21 cellular contexts compared by ENCODE assay signal in genomic region chr16:2895813-2896212, GRCh38. TPM values are rescaled to one million over a fixed set of nuclear protein-coding genes. Genes with fewer than 3 reads are reported as not detected.
DNase-seq lines count a peak whose midpoint lies in the region; ATAC-seq and TF ChIP-seq lines count a peak whose summit lies in the region.
"Had no signal": no experiment of that assay in that cellular context is flagged by ENCODE, and none has a peak within 500 bp of the region (broad histone marks: within the 10 kb centered on the region; RNA-seq: fewer than 3 reads in every experiment).

No MANE protein-coding gene starts in this region.

- H3K4me1 Mint-ChIP-seq in chondrocyte (ENCODE audit: low read depth) = peaks cover 18% of the 10 kb centered on the region
- no peaks in the 10 kb centered on the region for H3K4me1 Mint-ChIP-seq in effector memory CD8-positive, alpha-beta T cell (ENCODE audit: low read depth in 2 of 2)
- H3K4me1 Mint-ChIP-seq: activated naive CD8-positive, alpha-beta T cell treated with anti-CD3 and anti-CD28 coated beads, Interleukin-2, amount 10 ng/mL, durations not matched to agents 7 days and 5 days; CD14-positive monocyte had no signal

- no peaks in the 10 kb centered on the region for H3K27me3 Mint-ChIP-seq in chondrocyte (ENCODE audit: low read depth)
- no peaks in the 10 kb centered on the region for H3K27me3 Mint-ChIP-seq in effector memory CD8-positive, alpha-beta T cell
- H3K27me3 Mint-ChIP-seq: activated naive CD8-positive, alpha-beta T cell treated with anti-CD3 and anti-CD28 coated beads, Interleukin-2, amount 10 ng/mL, durations not matched to agents 7 days and 5 days; activated T-cell treated with anti-CD3 and anti-CD28 coated beads, Interleukin-2, amount 50 U/mL, for 24 hours had no signal

- peak; percentile 60 for DNase-seq in GM23248
- peak; percentile 40 for DNase-seq in MG63
- no peak for DNase-seq in chondrocyte (ENCODE audit: low spot score)
- DNase-seq in renal cortical epithelial cell (ENCODE audit: low read depth) = peak; percentile 61
- no peak for DNase-seq in HAP-1 (ENCODE audit: low spot score in 2 of 2)
- no peak for DNase-seq in effector memory CD8-positive, alpha-beta T cell
- DNase-seq in DMS114 treated with DMSO at 0.1 percent for 48 hours (lab: John Stamatoyannopoulos, UW; ENCODE audit: unreplicated experiment) = no peak
- DNase-seq in amygdala (lab: John Stamatoyannopoulos, UW) = no peak
- DNase-seq: activated naive CD8-positive, alpha-beta T cell treated with anti-CD3 and anti-CD28 coated beads, Interleukin-2, amount 10 ng/mL, durations not matched to agents 7 days and 5 days; activated T-cell treated with anti-CD3 and anti-CD28 coated beads, Interleukin-2, amount 50 U/mL, for 24 hours; DMS79; endodermal cell; left ventricle myocardium superior; occipital lobe; SJCRH30; stimulated activated CD4-positive, alpha-beta T cell treated with anti-CD3 and anti-CD28 coated beads, Interleukin-4, amount 100 ng/mL, for 24 hours; testis had no signal

- no peak for TF ChIP-seq CTCF in chondrocyte (IDR thresholded peaks at IDR 0.05)

- no peak overlapping the region for H3K27ac ChIP-seq in GM23248
- H3K27ac ChIP-seq: HL-60, SJCRH30, testis had no signal

- no peaks in the 10 kb centered on the region for H3F3A ChIP-seq in GM23248 (ENCODE audit: insufficient read depth)

- no peaks in the 10 kb centered on the region for H3K9me3 Mint-ChIP-seq in chondrocyte (ENCODE audit: low read depth)
- no peaks in the 10 kb centered on the region for H3K9me3 Mint-ChIP-seq in effector memory CD8-positive, alpha-beta T cell
- H3K9me3 Mint-ChIP-seq: activated naive CD8-positive, alpha-beta T cell treated with anti-CD3 and anti-CD28 coated beads, Interleukin-2, amount 10 ng/mL, durations not matched to agents 7 days and 5 days; activated T-cell treated with anti-CD3 and anti-CD28 coated beads, Interleukin-2, amount 50 U/mL, for 24 hours; CD14-positive monocyte; endodermal cell had no signal

- in situ Hi-C loops in GM23248 (cut with MboI) (no loop called here), HAP-1 (cut with MboI; ENCODE audit: low sequenced_read_pairs) (no loop called here)

- H3K36me3 ChIP-seq in GM23248 (ENCODE audit: low read depth) (no peaks in the 10 kb centered on the region), MG63 (peaks cover 61% of the 10 kb centered on the region), HAP-1 (replicated peaks) (peaks cover 6% of the 10 kb centered on the region; the same call in 1 of the 2 replicates)
- H3K36me3 ChIP-seq: SJCRH30 had no signal

- H3K27me3 ChIP-seq in GM23248 (replicated peaks; ENCODE audit: insufficient read depth) = no peaks in the 10 kb centered on the region
- H3K27me3 ChIP-seq in MG63 = no peaks in the 10 kb centered on the region
- no peaks in the 10 kb centered on the region for H3K27me3 ChIP-seq in HAP-1 (ENCODE audit: low read depth)
- H3K27me3 ChIP-seq: SJCRH30, testis had no signal

- peak overlapping the region; percentile 27 for H3K27ac Mint-ChIP-seq in chondrocyte (ENCODE audit: unreplicated experiment)
- H3K27ac Mint-ChIP-seq in effector memory CD8-positive, alpha-beta T cell = no peak overlapping the region
- H3K27ac Mint-ChIP-seq: activated naive CD8-positive, alpha-beta T cell treated with anti-CD3 and anti-CD28 coated beads, Interleukin-2, amount 10 ng/mL, durations not matched to agents 7 days and 5 days; activated T-cell treated with anti-CD3 and anti-CD28 coated beads, Interleukin-2, amount 50 U/mL, for 24 hours; CD14-positive monocyte; endodermal cell had no signal

- no peak overlapping the region for H3K9ac ChIP-seq in GM23248

- no peak for ATAC-seq in effector memory CD8-positive, alpha-beta T cell (replicated peaks)
- ATAC-seq: left ventricle myocardium superior had no signal

- peaks cover 22% of the 10 kb centered on the region for H3K79me2 ChIP-seq in GM23248 (ENCODE audit: insufficient read depth)

- H2AFZ ChIP-seq in GM23248 = no peak overlapping the region

- no peaks in the 10 kb centered on the region for H3K9me2 ChIP-seq in GM23248 (ENCODE audit: insufficient read depth)

- H3K4me3 Mint-ChIP-seq in chondrocyte (ENCODE audit: unreplicated experiment) = no peak overlapping the region
- H3K4me3 Mint-ChIP-seq in effector memory CD8-positive, alpha-beta T cell = no peak overlapping the region
- H3K4me3 Mint-ChIP-seq: activated naive CD8-positive, alpha-beta T cell treated with anti-CD3 and anti-CD28 coated beads, Interleukin-2, amount 10 ng/mL, durations not matched to agents 7 days and 5 days; activated T-cell treated with anti-CD3 and anti-CD28 coated beads, Interleukin-2, amount 50 U/mL, for 24 hours; CD14-positive monocyte; endodermal cell had no signal

- H3K9me3 ChIP-seq in GM23248 (ENCODE audit: low read depth) (no peaks in the 10 kb centered on the region), MG63 (no peaks in the 10 kb centered on the region), HAP-1 (no peaks in the 10 kb centered on the region)
- H3K9me3 ChIP-seq: SJCRH30, testis had no signal

- 23 to 37% methylated on average over 4 of the region's 4 CpGs for WGBS in GM23248 (ENCODE audit: low coverage in 1 of 2, low lambda C conversion rate in 2 of 2, missing lambda C conversion rate in 2 of 2), 2 experiments

- no peak overlapping the region for H3K4me2 ChIP-seq in GM23248 (ENCODE audit: unreplicated experiment)

- peaks cover 5% of the 10 kb centered on the region for H3K4me1 ChIP-seq in GM23248 (ENCODE audit: insufficient read depth)
- H3K4me1 ChIP-seq in HAP-1 = no peaks in the 10 kb centered on the region; the same call in 1 of the 2 replicates
- H3K4me1 ChIP-seq: testis had no signal

- H4K20me1 ChIP-seq in GM23248 (ENCODE audit: insufficient read depth) = no peaks in the 10 kb centered on the region

- no peak overlapping the region for H3K4me3 ChIP-seq in GM23248
- H3K4me3 ChIP-seq in MG63 = no peak overlapping the region
- H3K4me3 ChIP-seq in HAP-1 = no peak overlapping the region
- H3K4me3 ChIP-seq: SJCRH30, testis had no signal

- no peaks in the 10 kb centered on the region for H3K36me3 Mint-ChIP-seq in chondrocyte (ENCODE audit: low read depth)
- peaks cover 5% of the 10 kb centered on the region for H3K36me3 Mint-ChIP-seq in effector memory CD8-positive, alpha-beta T cell (ENCODE audit: insufficient read depth)
- H3K36me3 Mint-ChIP-seq: activated naive CD8-positive, alpha-beta T cell treated with anti-CD3 and anti-CD28 coated beads, Interleukin-2, amount 10 ng/mL, durations not matched to agents 7 days and 5 days had no signal

RNA-seq across cellular contexts. Expression of gene FLYWCH2, which starts 12.8 kb away (rescaled TPM):
- 60.3 and 112 TPM in 2 replicates for total RNA-seq in GM23248 (2014; rRNA removed; shearing (Covaris generic))
- 48.6 and 53.6 TPM in 2 replicates for polyA plus RNA-seq in GM23248 (2016; fragmentation: Nextera tagmentation; extraction: Ambion mirVana)
- total RNA-seq in MG63 (2014; rRNA removed; shearing (Covaris generic); ENCODE audit: low replicate concordance) = 176 and 179 TPM in 2 replicates
- total RNA-seq in chondrocyte (33.4 to 43.1 TPM (median 34.7 TPM) in 3 replicates), renal cortical epithelial cell (39.4 and 39.9 TPM in 2 replicates)

RNA-seq across cellular contexts. Expression of gene FLYWCH1, which starts 15.9 kb away (rescaled TPM):
- 43.3 and 44.7 TPM in 2 replicates for total RNA-seq in GM23248 (2014; rRNA removed; shearing (Covaris generic))
- 16.0 and 18.7 TPM in 2 replicates for polyA plus RNA-seq in GM23248 (2016; fragmentation: Nextera tagmentation; extraction: Ambion mirVana)
- 112 and 126 TPM in 2 replicates for total RNA-seq in MG63 (2014; rRNA removed; shearing (Covaris generic); ENCODE audit: low replicate concordance)
- total RNA-seq in chondrocyte = 36.1 to 47.1 TPM (median 38.6 TPM) in 3 replicates
- 35.3 and 42.9 TPM in 2 replicates for total RNA-seq in renal cortical epithelial cell

RNA-seq across cellular contexts. Expression of gene PRSS22, which starts 37.8 kb away (rescaled TPM):
- total RNA-seq in GM23248 (2014; rRNA removed; shearing (Covaris generic)) = not detected in 2 replicates
- not detected in 2 replicates for polyA plus RNA-seq in GM23248 (2016; fragmentation: Nextera tagmentation; extraction: Ambion mirVana)
- not detected in 2 replicates for total RNA-seq in MG63 (2014; rRNA removed; shearing (Covaris generic); ENCODE audit: low replicate concordance)
- not detected in 3 replicates for total RNA-seq in chondrocyte
- 1.8 and 5.4 TPM in 2 replicates for total RNA-seq in renal cortical epithelial cell
- total RNA-seq: activated naive CD8-positive, alpha-beta T cell treated with anti-CD3 and anti-CD28 coated beads, Interleukin-2, amount 10 ng/mL, durations not matched to agents 7 days and 5 days; cardiac septum; left ventricle myocardium superior; occipital lobe; SJCRH30; skeletal muscle tissue; testis had no signal
- polyA plus RNA-seq: CD14-positive monocyte had no signal

Comparison
In these comparisons a context has a peak if more than half of its experiments do, and no peak if none do; other contexts are left out.
1. DNase-seq: peak in GM23248 (single experiment), MG63 (single experiment) and renal cortical epithelial cell (single experiment); none in chondrocyte (single experiment), HAP-1 (0 of 2), effector memory CD8-positive, alpha-beta T cell (0 of 3), DMS114 treated with DMSO at 0.1 percent for 48 hours (single experiment) and amygdala (0 of 56).